16 cellular contexts compared by ENCODE assay signal in the genomic region with DNA sequence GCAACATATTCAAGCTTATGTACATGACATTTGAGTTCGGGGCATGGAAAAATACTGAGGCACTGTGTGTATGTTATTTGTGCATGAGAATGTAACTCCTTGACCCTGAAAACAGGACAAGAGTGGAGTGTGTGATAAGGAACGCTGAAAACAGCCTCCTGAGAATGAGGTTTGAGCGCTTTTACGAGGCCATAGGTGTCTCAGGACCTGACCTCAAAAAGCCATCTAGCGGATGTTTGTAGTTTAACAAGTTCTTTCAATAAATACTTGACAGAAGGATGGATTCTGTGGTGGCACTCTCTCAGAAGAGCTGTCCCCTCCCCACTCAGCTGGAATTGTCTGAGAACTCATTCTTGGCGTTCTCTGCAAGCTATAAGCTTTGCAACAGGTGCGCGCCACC.
DNase-seq lines count a peak whose midpoint lies in the region; ATAC-seq and TF ChIP-seq lines count a peak whose summit lies in the region.
"Had no signal": no experiment of that assay in that cellular context is flagged by ENCODE, and none has a peak within 500 bp of the region (broad histone marks: within the 10 kb centered on the region; RNA-seq: fewer than 3 reads in every experiment).

No MANE protein-coding gene starts in this region.

- H3K9ac ChIP-seq in HCT116 (ENCODE audit: low read length): no peak overlapping the region

- H3K4me1 Mint-ChIP-seq in Caco-2 (ENCODE audit: low read depth, unreplicated experiment): no peaks in the 10 kb centered on the region
- H3K4me1 Mint-ChIP-seq: B cell; stimulated activated naive B cell treated with anti-CD40 and anti-IgM and Interleukin-4, amounts not matched to agents 10 μg/mL and 1 μg/mL and 100 μg/mL, for 72 hours had no signal

- no peaks in the 10 kb centered on the region for H3K27me3 Mint-ChIP-seq in Caco-2 (ENCODE audit: insufficient read depth, unreplicated experiment)
- H3K27me3 Mint-ChIP-seq: B cell; stimulated activated naive B cell treated with anti-CD40 and anti-IgM and Interleukin-4, amounts not matched to agents 10 μg/mL and 1 μg/mL and 100 μg/mL, for 72 hours had no signal

- H3K9me3 ChIP-seq in Caco-2 (no peaks in the 10 kb centered on the region), HCT116 (ENCODE audit: control insufficient read depth in 1 of 2, insufficient read depth in 1 of 2, low read depth in 1 of 2, low read length in 2 of 2) (no peaks in the 10 kb centered on the region), Panc1 (ENCODE audit: control insufficient read depth, insufficient read depth, low read depth, low read length) (no peaks in the 10 kb centered on the region), left lung (no peaks in the 10 kb centered on the region), A673 (ENCODE audit: low read depth, low read length, poor library complexity, severe bottlenecking) (no peaks in the 10 kb centered on the region)
- H3K9me3 ChIP-seq: ascending aorta had no signal

- H4K20me1 ChIP-seq in HCT116 (ENCODE audit: insufficient read depth): no peaks in the 10 kb centered on the region

- H3K79me2 ChIP-seq in HCT116 (ENCODE audit: insufficient read depth, low read length): no peaks in the 10 kb centered on the region

- TF ChIP-seq RAD21 in HCT116 (IDR thresholded peaks at IDR 0.05; ENCODE audit: low read depth): peak; percentile 40

- H3K36me3 ChIP-seq in Caco-2 (ENCODE audit: control insufficient read depth, insufficient read depth, low read length) (no peaks in the 10 kb centered on the region), HCT116 (ENCODE audit: control insufficient read depth in 1 of 2, insufficient read depth in 2 of 2, low read length in 2 of 2) (no peaks in the 10 kb centered on the region), Panc1 (ENCODE audit: control insufficient read depth, insufficient read depth, low read length) (no peaks in the 10 kb centered on the region), left lung (no peaks in the 10 kb centered on the region), A673 (ENCODE audit: insufficient read depth, low read length, poor library complexity, severe bottlenecking) (no peaks in the 10 kb centered on the region)
- H3K36me3 ChIP-seq: ascending aorta had no signal

- H3K4me1 ChIP-seq in Caco-2: 0 out of 2 replicates have a peak, but pooled peaks cover 3% of the 10 kb centered on the region
- no peaks in the 10 kb centered on the region for H3K4me1 ChIP-seq in HCT116 (ENCODE audit: control insufficient read depth in 1 of 2, insufficient read depth in 2 of 2, low read length in 2 of 2)
- no peaks in the 10 kb centered on the region for H3K4me1 ChIP-seq in Panc1 (ENCODE audit: control insufficient read depth, insufficient read depth, low read length)
- H3K4me1 ChIP-seq in left lung: no peaks in the 10 kb centered on the region
- no peaks in the 10 kb centered on the region for H3K4me1 ChIP-seq in A673 (ENCODE audit: insufficient read depth, low read length, poor library complexity, severe bottlenecking)
- H3K4me1 ChIP-seq: ascending aorta had no signal

- H3K4me2 ChIP-seq in HCT116 (ENCODE audit: low read length): no peak overlapping the region

- H3K9me2 ChIP-seq in HCT116 (ENCODE audit: insufficient read depth): no peaks in the 10 kb centered on the region

- H3K36me3 Mint-ChIP-seq in Caco-2 (ENCODE audit: insufficient read depth, unreplicated experiment): no peaks in the 10 kb centered on the region
- H3K36me3 Mint-ChIP-seq: stimulated activated naive B cell treated with anti-CD40 and anti-IgM and Interleukin-4, amounts not matched to agents 10 μg/mL and 1 μg/mL and 100 μg/mL, for 72 hours had no signal

- DNase-seq in Caco-2 (peak in 1 of 2 experiments; percentile 50), HCT116 (ENCODE audit: low read depth, low spot score) (peak; percentile 3), Panc1 (ENCODE audit: low read depth, low spot score) (peak; percentile 7), fibroblast of villous mesenchyme (ENCODE audit: low read depth) (no peak), left lung (no peak), foreskin melanocyte (no peak), A673 (ENCODE audit: low spot score) (no peak), NCI-H1694 treated with DMSO at 0.1 percent for 48 hours (lab: John Stamatoyannopoulos, UW) (no peak)
- DNase-seq: activated CD4-positive, alpha-beta T cell treated with anti-CD3 and anti-CD28 coated beads, Interleukin-2, amount 50 U/mL, for 4 hours; IMR-90; NCI-H2107; stimulated activated CD4-positive, alpha-beta T cell treated with anti-CD3 and anti-CD28 coated beads, Interleukin-2, amount 100 ng/mL, for 48 hours; stimulated activated naive B cell treated with anti-CD40 and anti-IgM and Interleukin-4, amounts not matched to agents 10 μg/mL and 1 μg/mL and 100 μg/mL, for 72 hours had no signal

- in situ Hi-C loops in Panc1 (cut with HindIII; ENCODE audit: low pct_unique_long_range_greater_than_20kb, low sequenced_read_pairs): no loop called here

- BruUV-seq in Caco-2 (replicated peaks; lab: Mats Ljungman, UMichigan): no TSS peak
- BruUV-seq in HCT116 (replicated peaks; lab: Mats Ljungman, UMichigan): no TSS peak
- no TSS peak for BruUV-seq in Panc1 (replicated peaks; lab: Mats Ljungman, UMichigan)
- BruUV-seq in A673 (replicated peaks; lab: Mats Ljungman, UMichigan): no TSS peak

- H3K27ac Mint-ChIP-seq in Caco-2 (ENCODE audit: unreplicated experiment): no peak overlapping the region
- H3K27ac Mint-ChIP-seq: B cell; stimulated activated naive B cell treated with anti-CD40 and anti-IgM and Interleukin-4, amounts not matched to agents 10 μg/mL and 1 μg/mL and 100 μg/mL, for 72 hours; T-helper 2 cell treated with Interferon-gamma antibody and Interleukin-4, amounts not matched to agents 5 μg/mL and 100 μg/mL, for 36 hours had no signal

- no peak for TF ChIP-seq POLR2A in HCT116 (IDR thresholded peaks at IDR 0.05; ENCODE audit: borderline replicate concordance, extremely low read depth, insufficient read depth, insufficient read length)

- TF ChIP-seq CTCF in Caco-2 (IDR thresholded peaks at IDR 0.05; ENCODE audit: insufficient read depth in 1 of 2, low read depth in 1 of 2, low read length in 1 of 2, severe bottlenecking in 1 of 2, unreplicated experiment in 1 of 2): peak; percentile 48 to 74
- TF ChIP-seq CTCF in HCT116 (IDR thresholded peaks at IDR 0.05 in 2 of 3, conservative IDR thresholded peaks at IDR 0.05 in 1 of 3; ENCODE audit: borderline replicate concordance in 1 of 3, insufficient read depth in 1 of 3, low read depth in 2 of 3, low read length in 2 of 3): peak in 2 of 3 experiments; percentile 27 to 44; a peak in 3 of 6 replicates
- TF ChIP-seq CTCF in Panc1 (IDR thresholded peaks at IDR 0.05): peak; percentile 71
- TF ChIP-seq CTCF in fibroblast of villous mesenchyme (IDR thresholded peaks at IDR 0.05; ENCODE audit: insufficient read depth, low read depth, low read length): peak; percentile 29
- TF ChIP-seq CTCF in left lung (IDR thresholded peaks at IDR 0.05): no peak
- TF ChIP-seq CTCF in A673 (conservative IDR thresholded peaks at IDR 0.05; ENCODE audit: low read depth, low read length): no peak

- H3K27me3 ChIP-seq in Caco-2 (replicated peaks; ENCODE audit: control insufficient read depth, insufficient read depth, low read length): no peaks in the 10 kb centered on the region
- H3K27me3 ChIP-seq in HCT116 (ENCODE audit: insufficient read depth, low read length): no peaks in the 10 kb centered on the region
- H3K27me3 ChIP-seq in Panc1 (ENCODE audit: control insufficient read depth, insufficient read depth, low read length): no peaks in the 10 kb centered on the region
- no peaks in the 10 kb centered on the region for H3K27me3 ChIP-seq in left lung
- H3K27me3 ChIP-seq in A673 (replicated peaks; ENCODE audit: insufficient read depth, low read depth, low read length, poor library complexity): no peaks in the 10 kb centered on the region
- H3K27me3 ChIP-seq: ascending aorta had no signal

- H3K4me3 ChIP-seq in Caco-2 (ENCODE audit: low read depth, low read length) (no peak overlapping the region), HCT116 (replicated peaks in 1 of 2; ENCODE audit: low read depth in 1 of 2, low read length in 2 of 2) (no peak overlapping the region), Panc1 (ENCODE audit: low read depth in 2 of 2, low read length in 2 of 2) (no peak overlapping the region), fibroblast of villous mesenchyme (ENCODE audit: low read depth, low read length) (no peak overlapping the region), left lung (no peak overlapping the region), A673 (ENCODE audit: low read depth, low read length, poor library complexity, severe bottlenecking) (no peak overlapping the region)
- H3K4me3 ChIP-seq: ascending aorta had no signal

- H3K9me3 Mint-ChIP-seq in Caco-2 (ENCODE audit: unreplicated experiment): peaks cover 8% of the 10 kb centered on the region

- no peak overlapping the region for H2AFZ ChIP-seq in HCT116 (ENCODE audit: low read depth, low read length, poor library complexity, severe bottlenecking)

- peak; percentile 69 for ATAC-seq in HCT116
- ATAC-seq in Panc1: peak; percentile 78
- no peak for ATAC-seq in left lung
- ATAC-seq: stimulated activated naive B cell treated with anti-CD40 and anti-IgM and Interleukin-4, amounts not matched to agents 10 μg/mL and 1 μg/mL and 100 μg/mL, for 72 hours had no signal

- POLR2A ChIA-PET in Caco-2 (lab: Charles Lee): no interaction called here
- POLR2A ChIA-PET in HCT116 (lab: Charles Lee): no interaction called here
- POLR2A ChIA-PET in Panc1 (lab: Charles Lee): no interaction called here
- POLR2A ChIA-PET in A673 (lab: Charles Lee; ENCODE audit: low non-redundant PET): no interaction called here

- CTCF ChIA-PET in Caco-2 (lab: Charles Lee): no interaction called here
- CTCF ChIA-PET in HCT116 (lab: Charles Lee): interaction anchor here (0.7 to 0.8 kb wide), 2 partner anchors 9 kb away, joined by 3 to 5 read pairs; no protein-coding TSS in a partner anchor
- CTCF ChIA-PET in Panc1 (lab: Charles Lee): interaction anchor here (0.7 kb wide), 1 partner anchor 10 kb away, joined by 3 read pairs; no protein-coding TSS in a partner anchor
- CTCF ChIA-PET in A673 (lab: Charles Lee): no interaction called here

- no peak overlapping the region for H3K27ac ChIP-seq in HCT116 (ENCODE audit: low read depth, low read length)
- no peak overlapping the region for H3K27ac ChIP-seq in Panc1 (ENCODE audit: low read length)
- H3K27ac ChIP-seq in left lung: no peak overlapping the region
- H3K27ac ChIP-seq in A673 (ENCODE audit: low read depth, low read length, poor library complexity, severe bottlenecking): no peak overlapping the region
- H3K27ac ChIP-seq: ascending aorta had no signal

- no peak overlapping the region for H3K4me3 Mint-ChIP-seq in Caco-2 (ENCODE audit: unreplicated experiment)
- H3K4me3 Mint-ChIP-seq: B cell; stimulated activated naive B cell treated with anti-CD40 and anti-IgM and Interleukin-4, amounts not matched to agents 10 μg/mL and 1 μg/mL and 100 μg/mL, for 72 hours; T-helper 2 cell treated with Interferon-gamma antibody and Interleukin-4, amounts not matched to agents 5 μg/mL and 100 μg/mL, for 36 hours had no signal

- RAD21 ChIA-PET in HCT116 (lab: Charles Lee; ENCODE audit: low non-redundant PET in 1 of 2, low total read pairs in 2 of 2, uncharacterized antibody in 2 of 2, unreplicated experiment in 2 of 2): no interaction called here

- intact Hi-C loops in Caco-2 (cut with micrococcal nuclease; ENCODE audit: unreplicated experiment): loop anchor here (1.0 to 2.0 kb wide), 2 partner anchors 153 to 615 kb away; no protein-coding TSS in a partner anchor
- intact Hi-C loops in HCT116 (cut with micrococcal nuclease): loop anchor here (2.0 to 10.0 kb wide), 2 partner anchors 581 to 829 kb away; no protein-coding TSS in a partner anchor
- intact Hi-C loops in Panc1 (cut with micrococcal nuclease; ENCODE audit: unreplicated experiment): loop anchor here (5.0 kb wide), 1 partner anchor 612 kb away; no protein-coding TSS in a partner anchor
- intact Hi-C loops in left lung (cut with DNase I): no loop called here
- intact Hi-C loops in A673 (cut with micrococcal nuclease; ENCODE audit: unreplicated experiment): no loop called here

Comparison
In these comparisons a context has a peak if more than half of its experiments do, and no peak if none do; other contexts are left out.
1. DNase-seq: peak in HCT116 (single experiment) and Panc1 (single experiment); none in fibroblast of villous mesenchyme (single experiment), left lung (0 of 2), foreskin melanocyte (single experiment), A673 (single experiment) and NCI-H1694 treated with DMSO at 0.1 percent for 48 hours (single experiment).
2. CTCF ChIP-seq: peak in Caco-2 (2 of 2), HCT116 (2 of 3), Panc1 (single experiment) and fibroblast of villous mesenchyme (single experiment); none in left lung (0 of 2) and A673 (single experiment).
3. CTCF ChIA-PET loops: an anchor here in HCT116 (0.7 to 0.8 kb wide) and Panc1 (0.7 kb wide); none called in Caco-2 and A673.
4. intact Hi-C loops: an anchor here in Caco-2 (1.0 to 2.0 kb wide), HCT116 (2.0 to 10.0 kb wide) and Panc1 (5.0 kb wide); none called in left lung and A673.